17 cellular contexts compared by ENCODE assay signal in genomic region chr10:103600956-103601569, GRCh38.
"Had no signal": no experiment of that assay in that cellular context is flagged by ENCODE, and none has a peak within 500 bp of the region (broad histone marks: within the 10 kb centered on the region; RNA-seq: fewer than 3 reads in every experiment).

No MANE protein-coding gene starts in this region.

- H3K4me3 Mint-ChIP-seq: activated naive CD8-positive, alpha-beta T cell treated with anti-CD3 and anti-CD28 coated beads, Interleukin-2, amount 10 ng/mL, durations not matched to agents 7 days and 5 days; central memory CD8-positive, alpha-beta T cell; natural killer cell had no signal

- DNase-seq: activated CD4-positive, alpha-beta T cell treated with anti-CD3 and anti-CD28 coated beads for 1 hour; activated CD4-positive, alpha-beta T cell treated with anti-CD3 and anti-CD28 coated beads, Interleukin-2, amount 50 U/mL, for 48 hours; activated gamma-delta T cell treated with Interleukin-2 at 50 U/mL for 16 hours; activated naive CD8-positive, alpha-beta T cell treated with anti-CD3 and anti-CD28 coated beads, Interleukin-2, amount 10 ng/mL, durations not matched to agents 7 days and 5 days; activated T-cell treated with anti-CD3 and anti-CD28 coated beads, Interleukin-2, amount 50 U/mL, for 48 hours; brain microvascular endothelial cell; cortex of kidney; effector CD8-positive, alpha-beta T cell; foreskin keratinocyte; glutamatergic neuron; mesenchymal stem cell; natural killer cell; stimulated activated CD4-positive, alpha-beta T cell treated with anti-CD3 and anti-CD28 coated beads, Interleukin-12 subunit alpha, Interleukin-12 subunit beta, amount 100 ng/mL, for 4 hours; stimulated activated CD4-positive, alpha-beta T cell treated with anti-CD3 and anti-CD28 coated beads, Interleukin-2, amount 100 ng/mL, for 24 hours; trophoblast cell had no signal

- H3K4me1 Mint-ChIP-seq: activated naive CD8-positive, alpha-beta T cell treated with anti-CD3 and anti-CD28 coated beads, Interleukin-2, amount 10 ng/mL, durations not matched to agents 7 days and 5 days; central memory CD8-positive, alpha-beta T cell; natural killer cell had no signal

- H3K27ac Mint-ChIP-seq: activated naive CD8-positive, alpha-beta T cell treated with anti-CD3 and anti-CD28 coated beads, Interleukin-2, amount 10 ng/mL, durations not matched to agents 7 days and 5 days; natural killer cell had no signal

- H3K36me3 Mint-ChIP-seq: natural killer cell had no signal

- H3K27me3 ChIP-seq: brain microvascular endothelial cell, foreskin keratinocyte had no signal

- H3K9me3 Mint-ChIP-seq: activated naive CD8-positive, alpha-beta T cell treated with anti-CD3 and anti-CD28 coated beads, Interleukin-2, amount 10 ng/mL, durations not matched to agents 7 days and 5 days; central memory CD8-positive, alpha-beta T cell; natural killer cell had no signal

- H3K4me1 ChIP-seq: foreskin keratinocyte had no signal

- H3K27ac ChIP-seq: brain microvascular endothelial cell, foreskin keratinocyte had no signal

- ATAC-seq: foreskin keratinocyte, natural killer cell, SK-N-SH treated with all-trans-retinoic acid at 6 μM for 48 hours had no signal

- H3K27me3 Mint-ChIP-seq: activated naive CD8-positive, alpha-beta T cell treated with anti-CD3 and anti-CD28 coated beads, Interleukin-2, amount 10 ng/mL, durations not matched to agents 7 days and 5 days; central memory CD8-positive, alpha-beta T cell had no signal
